In genomic region chr4:165118256-165118909, GRCh38 we compare ENCODE assay signal across 16 cellular contexts.
DNase-seq lines count a peak whose midpoint lies in the region; ATAC-seq and TF ChIP-seq lines count a peak whose summit lies in the region.
"Had no signal": no experiment of that assay in that cellular context is flagged by ENCODE, and none has a peak within 500 bp of the region (broad histone marks: within the 10 kb centered on the region; RNA-seq: fewer than 3 reads in every experiment).

No MANE protein-coding gene starts in this region.

- no peak overlapping the region for H3K27ac ChIP-seq in brain microvascular endothelial cell
- H3K27ac ChIP-seq: BLaER1, SJCRH30 had no signal

- no peak for TF ChIP-seq CTCF in brain microvascular endothelial cell (IDR thresholded peaks at IDR 0.05; ENCODE audit: low read depth, low read length, missing control alignments)

- H3K36me3 ChIP-seq in brain microvascular endothelial cell (replicated peaks) = no peaks in the 10 kb centered on the region
- H3K36me3 ChIP-seq: BLaER1, MG63, SJCRH30 had no signal

- no peak for DNase-seq in activated CD4-positive, alpha-beta T cell treated with anti-CD3 and anti-CD28 coated beads, Interleukin-2, amount 50 U/mL, for 4 hours
- no peak for DNase-seq in stimulated activated CD4-positive, alpha-beta T cell treated with anti-CD3 and anti-CD28 coated beads, Interleukin-4, amount 100 ng/mL, for 4 hours
- DNase-seq in activated CD8-positive, alpha-beta memory T cell treated with anti-CD3 and anti-CD28 coated beads for 24 hours = no peak
- no peak for DNase-seq in brain microvascular endothelial cell
- DNase-seq: activated B cell treated with CpG ODN at 0.5 μM for 24 hours; activated effector memory CD4-positive, alpha-beta T cell treated with Interleukin-2 at 50 U/mL for 16 hours; MG63; NCI-H446; right cardiac atrium; SJCRH30; trophoblast cell had no signal

- in situ Hi-C loops in brain microvascular endothelial cell (cut with HindIII; ENCODE audit: low pct_ligation_motif_present, low sequenced_read_pairs) = no loop called here

- ATAC-seq in GM18517 (IDR thresholded peaks at IDR 0.05; ENCODE audit: unreplicated experiment) (peak; percentile 92), GM21360 (IDR thresholded peaks at IDR 0.05; ENCODE audit: unreplicated experiment) (peak; percentile 85), HG02885 (IDR thresholded peaks at IDR 0.05; ENCODE audit: poor library complexity, unreplicated experiment) (peak; percentile 90), HG03520 (IDR thresholded peaks at IDR 0.05; ENCODE audit: unreplicated experiment) (peak; percentile 84)
- ATAC-seq: right cardiac atrium had no signal

- H3K4me3 ChIP-seq in brain microvascular endothelial cell (ENCODE audit: low read depth, low read length) = no peak overlapping the region
- H3K4me3 ChIP-seq: BLaER1, MG63, SJCRH30 had no signal

- H3K27me3 ChIP-seq in brain microvascular endothelial cell (replicated peaks) = no peaks in the 10 kb centered on the region
- H3K27me3 ChIP-seq: BLaER1, MG63, SJCRH30 had no signal
